In the genomic region with DNA sequence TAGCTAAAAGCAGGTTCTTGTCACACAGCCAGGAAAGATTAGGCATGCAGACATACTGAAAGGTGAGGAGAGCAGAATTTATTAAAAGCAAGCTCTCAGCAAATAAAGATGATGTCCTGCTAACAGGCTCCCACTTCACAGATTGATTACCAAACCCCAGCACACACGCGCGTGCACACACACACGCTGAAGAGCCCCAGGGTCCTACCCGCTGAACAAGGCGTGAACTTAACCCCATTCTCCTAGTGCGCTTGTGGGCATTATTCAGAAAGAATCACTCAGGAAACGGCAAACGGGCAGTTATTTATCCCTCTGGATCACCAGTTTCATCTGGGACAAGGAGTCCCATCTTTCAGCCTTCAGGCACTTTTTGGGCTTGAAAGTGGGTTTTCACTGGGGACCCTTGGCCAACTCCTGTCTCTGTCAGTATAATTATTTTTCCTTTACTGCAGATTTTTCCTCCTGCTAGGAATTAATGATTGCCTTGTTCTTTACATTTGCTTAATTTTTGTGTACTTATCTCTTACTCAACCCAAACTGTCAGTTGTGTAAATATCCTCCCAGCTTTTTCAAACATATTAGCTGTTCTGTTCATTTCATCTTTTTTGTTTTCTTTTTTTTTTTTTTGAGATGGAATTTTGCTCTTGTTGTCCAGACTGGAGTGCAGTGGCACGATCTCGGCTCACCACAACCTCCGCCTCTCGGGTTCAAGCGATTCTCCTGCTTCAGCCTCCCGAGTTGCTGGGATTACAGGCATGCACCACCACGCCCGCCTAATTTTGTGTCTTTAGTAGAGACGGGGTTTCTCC, we compare ENCODE assay signal across 1 cellular context.
TF ChIP-seq lines count a peak whose summit lies in the region.

No MANE protein-coding gene starts in this region.

TF ChIP-seq in HepG2, 621 proteins besides CTCF, POLR2A, EP300 and RAD21 (continued from another document and continues in another):
- TF ChIP-seq, protein P1, sequence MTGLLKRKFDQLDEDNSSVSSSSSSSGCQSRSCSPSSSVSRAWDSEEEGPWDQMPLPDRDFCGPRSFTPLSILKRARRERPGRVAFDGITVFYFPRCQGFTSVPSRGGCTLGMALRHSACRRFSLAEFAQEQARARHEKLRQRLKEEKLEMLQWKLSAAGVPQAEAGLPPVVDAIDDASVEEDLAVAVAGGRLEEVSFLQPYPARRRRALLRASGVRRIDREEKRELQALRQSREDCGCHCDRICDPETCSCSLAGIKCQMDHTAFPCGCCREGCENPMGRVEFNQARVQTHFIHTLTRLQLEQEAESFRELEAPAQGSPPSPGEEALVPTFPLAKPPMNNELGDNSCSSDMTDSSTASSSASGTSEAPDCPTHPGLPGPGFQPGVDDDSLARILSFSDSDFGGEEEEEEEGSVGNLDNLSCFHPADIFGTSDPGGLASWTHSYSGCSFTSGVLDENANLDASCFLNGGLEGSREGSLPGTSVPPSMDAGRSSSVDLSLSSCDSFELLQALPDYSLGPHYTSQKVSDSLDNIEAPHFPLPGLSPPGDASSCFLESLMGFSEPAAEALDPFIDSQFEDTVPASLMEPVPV (CRISPR knock-in tag; IDR thresholded peaks at IDR 0.05): no peak
- TF ChIP-seq, protein P2, sequence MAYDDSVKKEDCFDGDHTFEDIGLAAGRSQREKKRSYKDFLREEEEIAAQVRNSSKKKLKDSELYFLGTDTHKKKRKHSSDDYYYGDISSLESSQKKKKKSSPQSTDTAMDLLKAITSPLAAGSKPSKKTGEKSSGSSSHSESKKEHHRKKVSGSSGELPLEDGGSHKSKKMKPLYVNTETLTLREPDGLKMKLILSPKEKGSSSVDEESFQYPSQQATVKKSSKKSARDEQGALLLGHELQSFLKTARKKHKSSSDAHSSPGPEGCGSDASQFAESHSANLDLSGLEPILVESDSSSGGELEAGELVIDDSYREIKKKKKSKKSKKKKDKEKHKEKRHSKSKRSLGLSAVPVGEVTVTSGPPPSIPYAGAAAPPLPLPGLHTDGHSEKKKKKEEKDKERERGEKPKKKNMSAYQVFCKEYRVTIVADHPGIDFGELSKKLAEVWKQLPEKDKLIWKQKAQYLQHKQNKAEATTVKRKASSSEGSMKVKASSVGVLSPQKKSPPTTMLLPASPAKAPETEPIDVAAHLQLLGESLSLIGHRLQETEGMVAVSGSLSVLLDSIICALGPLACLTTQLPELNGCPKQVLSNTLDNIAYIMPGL (CRISPR knock-in tag; IDR thresholded peaks at IDR 0.05; ENCODE audit: borderline replicate concordance in 1 of 2, low read depth in 1 of 2): no peak
- TF ChIP-seq PHF8 (CRISPR knock-in tag; IDR thresholded peaks at IDR 0.05): no peak; the same call in 1 of the 2 replicates
- TF ChIP-seq RBAK (CRISPR knock-in tag; IDR thresholded peaks at IDR 0.05): no peak
- TF ChIP-seq, protein P3, sequence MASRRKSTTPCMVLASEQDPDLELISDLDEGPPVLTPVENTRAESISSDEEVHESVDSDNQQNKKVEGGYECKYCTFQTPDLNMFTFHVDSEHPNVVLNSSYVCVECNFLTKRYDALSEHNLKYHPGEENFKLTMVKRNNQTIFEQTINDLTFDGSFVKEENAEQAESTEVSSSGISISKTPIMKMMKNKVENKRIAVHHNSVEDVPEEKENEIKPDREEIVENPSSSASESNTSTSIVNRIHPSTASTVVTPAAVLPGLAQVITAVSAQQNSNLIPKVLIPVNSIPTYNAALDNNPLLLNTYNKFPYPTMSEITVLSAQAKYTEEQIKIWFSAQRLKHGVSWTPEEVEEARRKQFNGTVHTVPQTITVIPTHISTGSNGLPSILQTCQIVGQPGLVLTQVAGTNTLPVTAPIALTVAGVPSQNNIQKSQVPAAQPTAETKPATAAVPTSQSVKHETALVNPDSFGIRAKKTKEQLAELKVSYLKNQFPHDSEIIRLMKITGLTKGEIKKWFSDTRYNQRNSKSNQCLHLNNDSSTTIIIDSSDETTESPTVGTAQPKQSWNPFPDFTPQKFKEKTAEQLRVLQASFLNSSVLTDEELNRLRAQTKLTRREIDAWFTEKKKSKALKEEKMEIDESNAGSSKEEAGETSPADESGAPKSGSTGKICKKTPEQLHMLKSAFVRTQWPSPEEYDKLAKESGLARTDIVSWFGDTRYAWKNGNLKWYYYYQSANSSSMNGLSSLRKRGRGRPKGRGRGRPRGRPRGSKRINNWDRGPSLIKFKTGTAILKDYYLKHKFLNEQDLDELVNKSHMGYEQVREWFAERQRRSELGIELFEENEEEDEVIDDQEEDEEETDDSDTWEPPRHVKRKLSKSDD (CRISPR knock-in tag; IDR thresholded peaks at IDR 0.05; ENCODE audit: low read depth): no peak
- TF ChIP-seq ZNF713 (CRISPR knock-in tag; IDR thresholded peaks at IDR 0.05): no peak
- 0 out of 2 replicates have a peak, but pooled peaks have one; percentile 64 for TF ChIP-seq DNMT3B (CRISPR knock-in tag; conservative IDR thresholded peaks at IDR 0.05)
- peak; percentile 53; the same call in 1 of the 2 replicates for TF ChIP-seq HDAC1 (CRISPR knock-in tag; IDR thresholded peaks at IDR 0.05)
- TF ChIP-seq NR2C2 (CRISPR knock-in tag; IDR thresholded peaks at IDR 0.05; ENCODE audit: borderline replicate concordance): no peak
- no peak for TF ChIP-seq KAT2B (IDR thresholded peaks at IDR 0.05; ENCODE audit: borderline replicate concordance, low read depth, low read length)
- no peak for TF ChIP-seq HMGA1 (CRISPR knock-in tag; conservative IDR thresholded peaks at IDR 0.05)
- no peak for TF ChIP-seq ZFYVE20 (CRISPR knock-in tag; IDR thresholded peaks at IDR 0.05; ENCODE audit: borderline replicate concordance, low read depth)
- TF ChIP-seq ZNF20 (CRISPR knock-in tag; IDR thresholded peaks at IDR 0.05): 0 out of 2 replicates have a peak, but pooled peaks have one; percentile 41
- 0 out of 2 replicates have a peak, but pooled peaks have one; percentile 57 for TF ChIP-seq GFI1 (CRISPR knock-in tag; IDR thresholded peaks at IDR 0.05; ENCODE audit: borderline replicate concordance)
- TF ChIP-seq ZNF24 (IDR thresholded peaks at IDR 0.05): peak; percentile 93
- TF ChIP-seq, protein P4, sequence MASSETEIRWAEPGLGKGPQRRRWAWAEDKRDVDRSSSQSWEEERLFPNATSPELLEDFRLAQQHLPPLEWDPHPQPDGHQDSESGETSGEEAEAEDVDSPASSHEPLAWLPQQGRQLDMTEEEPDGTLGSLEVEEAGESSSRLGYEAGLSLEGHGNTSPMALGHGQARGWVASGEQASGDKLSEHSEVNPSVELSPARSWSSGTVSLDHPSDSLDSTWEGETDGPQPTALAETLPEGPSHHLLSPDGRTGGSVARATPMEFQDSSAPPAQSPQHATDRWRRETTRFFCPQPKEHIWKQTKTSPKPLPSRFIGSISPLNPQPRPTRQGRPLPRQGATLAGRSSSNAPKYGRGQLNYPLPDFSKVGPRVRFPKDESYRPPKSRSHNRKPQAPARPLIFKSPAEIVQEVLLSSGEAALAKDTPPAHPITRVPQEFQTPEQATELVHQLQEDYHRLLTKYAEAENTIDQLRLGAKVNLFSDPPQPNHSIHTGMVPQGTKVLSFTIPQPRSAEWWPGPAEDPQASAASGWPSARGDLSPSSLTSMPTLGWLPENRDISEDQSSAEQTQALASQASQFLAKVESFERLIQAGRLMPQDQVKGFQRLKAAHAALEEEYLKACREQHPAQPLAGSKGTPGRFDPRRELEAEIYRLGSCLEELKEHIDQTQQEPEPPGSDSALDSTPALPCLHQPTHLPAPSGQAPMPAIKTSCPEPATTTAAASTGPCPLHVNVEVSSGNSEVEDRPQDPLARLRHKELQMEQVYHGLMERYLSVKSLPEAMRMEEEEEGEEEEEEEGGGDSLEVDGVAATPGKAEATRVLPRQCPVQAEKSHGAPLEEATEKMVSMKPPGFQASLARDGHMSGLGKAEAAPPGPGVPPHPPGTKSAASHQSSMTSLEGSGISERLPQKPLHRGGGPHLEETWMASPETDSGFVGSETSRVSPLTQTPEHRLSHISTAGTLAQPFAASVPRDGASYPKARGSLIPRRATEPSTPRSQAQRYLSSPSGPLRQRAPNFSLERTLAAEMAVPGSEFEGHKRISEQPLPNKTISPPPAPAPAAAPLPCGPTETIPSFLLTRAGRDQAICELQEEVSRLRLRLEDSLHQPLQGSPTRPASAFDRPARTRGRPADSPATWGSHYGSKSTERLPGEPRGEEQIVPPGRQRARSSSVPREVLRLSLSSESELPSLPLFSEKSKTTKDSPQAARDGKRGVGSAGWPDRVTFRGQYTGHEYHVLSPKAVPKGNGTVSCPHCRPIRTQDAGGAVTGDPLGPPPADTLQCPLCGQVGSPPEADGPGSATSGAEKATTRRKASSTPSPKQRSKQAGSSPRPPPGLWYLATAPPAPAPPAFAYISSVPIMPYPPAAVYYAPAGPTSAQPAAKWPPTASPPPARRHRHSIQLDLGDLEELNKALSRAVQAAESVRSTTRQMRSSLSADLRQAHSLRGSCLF (CRISPR knock-in tag; IDR thresholded peaks at IDR 0.05; ENCODE audit: borderline replicate concordance): no peak
- TF ChIP-seq ZNF510 (CRISPR knock-in tag; IDR thresholded peaks at IDR 0.05; ENCODE audit: low read depth): no peak
- TF ChIP-seq FOXA1 (IDR thresholded peaks at IDR 0.05): peak; percentile 99
- TF ChIP-seq FOXA1 (CRISPR knock-in tag; IDR thresholded peaks at IDR 0.05): peak; percentile 94
- peak; percentile 92 for TF ChIP-seq GATAD2A (CRISPR knock-in tag; IDR thresholded peaks at IDR 0.05)
- no peak for TF ChIP-seq ETV5 (CRISPR knock-in tag; IDR thresholded peaks at IDR 0.05; ENCODE audit: borderline replicate concordance)
- no peak for TF ChIP-seq KLF15 (CRISPR knock-in tag; IDR thresholded peaks at IDR 0.05; ENCODE audit: borderline replicate concordance)
- TF ChIP-seq ZZZ3 (CRISPR knock-in tag; IDR thresholded peaks at IDR 0.05; ENCODE audit: borderline replicate concordance): no peak
- no peak for TF ChIP-seq CBFB (CRISPR knock-in tag; IDR thresholded peaks at IDR 0.05)
- TF ChIP-seq SCMH1 (CRISPR knock-in tag; IDR thresholded peaks at IDR 0.05; ENCODE audit: borderline replicate concordance): no peak
- TF ChIP-seq, protein P5, sequence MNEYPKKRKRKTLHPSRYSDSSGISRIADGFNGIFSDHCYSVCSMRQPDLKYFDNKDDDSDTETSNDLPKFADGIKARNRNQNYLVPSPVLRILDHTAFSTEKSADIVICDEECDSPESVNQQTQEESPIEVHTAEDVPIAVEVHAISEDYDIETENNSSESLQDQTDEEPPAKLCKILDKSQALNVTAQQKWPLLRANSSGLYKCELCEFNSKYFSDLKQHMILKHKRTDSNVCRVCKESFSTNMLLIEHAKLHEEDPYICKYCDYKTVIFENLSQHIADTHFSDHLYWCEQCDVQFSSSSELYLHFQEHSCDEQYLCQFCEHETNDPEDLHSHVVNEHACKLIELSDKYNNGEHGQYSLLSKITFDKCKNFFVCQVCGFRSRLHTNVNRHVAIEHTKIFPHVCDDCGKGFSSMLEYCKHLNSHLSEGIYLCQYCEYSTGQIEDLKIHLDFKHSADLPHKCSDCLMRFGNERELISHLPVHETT (CRISPR knock-in tag; conservative IDR thresholded peaks at IDR 0.05): no peak
- peak; percentile 61; the same call in 1 of the 2 replicates for TF ChIP-seq ZNF331 (CRISPR knock-in tag; IDR thresholded peaks at IDR 0.05)
- TF ChIP-seq STAT5B (CRISPR knock-in tag; IDR thresholded peaks at IDR 0.05): no peak
- no peak for TF ChIP-seq ZNF12 (CRISPR knock-in tag; IDR thresholded peaks at IDR 0.05)
- TF ChIP-seq ZSCAN21 (CRISPR knock-in tag; IDR thresholded peaks at IDR 0.05; ENCODE audit: borderline replicate concordance): no peak; the same call in 1 of the 2 replicates
- TF ChIP-seq ZNF160 (CRISPR knock-in tag; IDR thresholded peaks at IDR 0.05): no peak
- no peak for TF ChIP-seq GLI4 (CRISPR knock-in tag; IDR thresholded peaks at IDR 0.05; ENCODE audit: borderline replicate concordance)
- TF ChIP-seq POLR2AphosphoS2 (IDR thresholded peaks at IDR 0.05; ENCODE audit: low read depth, low read length): no peak
- TF ChIP-seq PAX8 (CRISPR knock-in tag; IDR thresholded peaks at IDR 0.05; ENCODE audit: borderline replicate concordance): no peak
- TF ChIP-seq NFE2 (CRISPR knock-in tag; IDR thresholded peaks at IDR 0.05): no peak
- TF ChIP-seq ZNF326 (CRISPR knock-in tag; IDR thresholded peaks at IDR 0.05; ENCODE audit: borderline replicate concordance): no peak
- TF ChIP-seq ZC3H13 (CRISPR knock-in tag; IDR thresholded peaks at IDR 0.05): no peak
- no peak for TF ChIP-seq POLR2G (IDR thresholded peaks at IDR 0.05; ENCODE audit: low read depth, low read length)
- TF ChIP-seq, protein P6, sequence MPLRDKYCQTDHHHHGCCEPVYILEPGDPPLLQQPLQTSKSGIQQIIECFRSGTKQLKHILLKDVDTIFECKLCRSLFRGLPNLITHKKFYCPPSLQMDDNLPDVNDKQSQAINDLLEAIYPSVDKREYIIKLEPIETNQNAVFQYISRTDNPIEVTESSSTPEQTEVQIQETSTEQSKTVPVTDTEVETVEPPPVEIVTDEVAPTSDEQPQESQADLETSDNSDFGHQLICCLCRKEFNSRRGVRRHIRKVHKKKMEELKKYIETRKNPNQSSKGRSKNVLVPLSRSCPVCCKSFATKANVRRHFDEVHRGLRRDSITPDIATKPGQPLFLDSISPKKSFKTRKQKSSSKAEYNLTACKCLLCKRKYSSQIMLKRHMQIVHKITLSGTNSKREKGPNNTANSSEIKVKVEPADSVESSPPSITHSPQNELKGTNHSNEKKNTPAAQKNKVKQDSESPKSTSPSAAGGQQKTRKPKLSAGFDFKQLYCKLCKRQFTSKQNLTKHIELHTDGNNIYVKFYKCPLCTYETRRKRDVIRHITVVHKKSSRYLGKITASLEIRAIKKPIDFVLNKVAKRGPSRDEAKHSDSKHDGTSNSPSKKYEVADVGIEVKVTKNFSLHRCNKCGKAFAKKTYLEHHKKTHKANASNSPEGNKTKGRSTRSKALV (CRISPR knock-in tag; IDR thresholded peaks at IDR 0.05): peak; percentile 54; the same call in 1 of the 2 replicates
- TF ChIP-seq ZNF101 (CRISPR knock-in tag; IDR thresholded peaks at IDR 0.05; ENCODE audit: borderline replicate concordance, low read depth): no peak
- no peak for TF ChIP-seq ZNF816 (CRISPR knock-in tag; IDR thresholded peaks at IDR 0.05; ENCODE audit: borderline replicate concordance)
- TF ChIP-seq, protein P7, sequence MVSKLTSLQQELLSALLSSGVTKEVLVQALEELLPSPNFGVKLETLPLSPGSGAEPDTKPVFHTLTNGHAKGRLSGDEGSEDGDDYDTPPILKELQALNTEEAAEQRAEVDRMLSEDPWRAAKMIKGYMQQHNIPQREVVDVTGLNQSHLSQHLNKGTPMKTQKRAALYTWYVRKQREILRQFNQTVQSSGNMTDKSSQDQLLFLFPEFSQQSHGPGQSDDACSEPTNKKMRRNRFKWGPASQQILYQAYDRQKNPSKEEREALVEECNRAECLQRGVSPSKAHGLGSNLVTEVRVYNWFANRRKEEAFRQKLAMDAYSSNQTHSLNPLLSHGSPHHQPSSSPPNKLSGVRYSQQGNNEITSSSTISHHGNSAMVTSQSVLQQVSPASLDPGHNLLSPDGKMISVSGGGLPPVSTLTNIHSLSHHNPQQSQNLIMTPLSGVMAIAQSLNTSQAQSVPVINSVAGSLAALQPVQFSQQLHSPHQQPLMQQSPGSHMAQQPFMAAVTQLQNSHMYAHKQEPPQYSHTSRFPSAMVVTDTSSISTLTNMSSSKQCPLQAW (CRISPR knock-in tag; IDR thresholded peaks at IDR 0.05): peak; percentile 29; the same call in 1 of the 2 replicates
- TF ChIP-seq, protein P8, sequence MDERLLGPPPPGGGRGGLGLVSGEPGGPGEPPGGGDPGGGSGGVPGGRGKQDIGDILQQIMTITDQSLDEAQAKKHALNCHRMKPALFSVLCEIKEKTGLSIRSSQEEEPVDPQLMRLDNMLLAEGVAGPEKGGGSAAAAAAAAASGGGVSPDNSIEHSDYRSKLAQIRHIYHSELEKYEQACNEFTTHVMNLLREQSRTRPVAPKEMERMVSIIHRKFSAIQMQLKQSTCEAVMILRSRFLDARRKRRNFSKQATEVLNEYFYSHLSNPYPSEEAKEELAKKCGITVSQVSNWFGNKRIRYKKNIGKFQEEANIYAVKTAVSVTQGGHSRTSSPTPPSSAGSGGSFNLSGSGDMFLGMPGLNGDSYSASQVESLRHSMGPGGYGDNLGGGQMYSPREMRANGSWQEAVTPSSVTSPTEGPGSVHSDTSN (CRISPR knock-in tag; IDR thresholded peaks at IDR 0.05): no peak
- TF ChIP-seq HIVEP1 (CRISPR knock-in tag; IDR thresholded peaks at IDR 0.05): no peak
